Comparison of ENCODE assay signal across 11 cellular contexts in genomic region chr7:76424413-76425111, GRCh38. TPM values are rescaled to one million over a fixed set of nuclear protein-coding genes. Genes with fewer than 3 reads are reported as not detected.
DNase-seq lines count a peak whose midpoint lies in the region; ATAC-seq and TF ChIP-seq lines count a peak whose summit lies in the region.
"Had no signal": no experiment of that assay in that cellular context is flagged by ENCODE, and none has a peak within 500 bp of the region (broad histone marks: within the 10 kb centered on the region; RNA-seq: fewer than 3 reads in every experiment).

TSS of gene ZP3 (plus strand) at chr7:76424950. CDS start at chr7:76424965, 15 bp downstream.

- peaks cover 11% of the 10 kb centered on the region for H3K4me1 Mint-ChIP-seq in endodermal cell
- H3K4me1 Mint-ChIP-seq in activated T-cell treated with anti-CD3 and anti-CD28 coated beads, Interleukin-2, amount 50 U/mL, for 24 hours (ENCODE audit: low read depth) = peaks cover 9% of the 10 kb centered on the region

- H3K9me3 ChIP-seq in BLaER1 (no peaks in the 10 kb centered on the region), endodermal cell (ENCODE audit: control insufficient read depth, low read length) (no peaks in the 10 kb centered on the region)

- H3K9ac ChIP-seq in BLaER1 (no peak within 1 kb of the TSS), endodermal cell (ENCODE audit: extremely low read depth, low read length, poor library complexity, severe bottlenecking) (peak within 1 kb of the TSS; percentile 17)

- DNase-seq in NAMALWA (ENCODE audit: low spot score) (peak; percentile 68), endodermal cell (no peak), omental fat pad (ENCODE audit: low spot score) (no peak), left ventricle myocardium superior (no peak), MV-4-11 (lab: John Stamatoyannopoulos, UW) (no peak)
- DNase-seq in activated T-cell treated with anti-CD3 and anti-CD28 coated beads, Interleukin-2, amount 50 U/mL, for 24 hours = no peak
- DNase-seq: NCI-H2029; stimulated activated CD4-positive, alpha-beta T cell treated with anti-CD3 and anti-CD28 coated beads, Interleukin-12 subunit alpha, Interleukin-12 subunit beta, amount 100 ng/mL, for 4 hours had no signal

- H3K27ac Mint-ChIP-seq in endodermal cell = peak within 1 kb of the TSS; percentile 65
- no peak within 1 kb of the TSS for H3K27ac Mint-ChIP-seq in activated T-cell treated with anti-CD3 and anti-CD28 coated beads, Interleukin-2, amount 50 U/mL, for 24 hours

- no peaks in the 10 kb centered on the region for H3K36me3 Mint-ChIP-seq in endodermal cell (ENCODE audit: low read depth)
- H3K36me3 Mint-ChIP-seq in activated T-cell treated with anti-CD3 and anti-CD28 coated beads, Interleukin-2, amount 50 U/mL, for 24 hours (ENCODE audit: low read depth) = no peaks in the 10 kb centered on the region
- H3K36me3 Mint-ChIP-seq: CD4-positive, alpha-beta memory T cell had no signal

- peaks cover 3% of the 10 kb centered on the region for H3K27me3 Mint-ChIP-seq in endodermal cell (ENCODE audit: insufficient read depth)
- no peaks in the 10 kb centered on the region for H3K27me3 Mint-ChIP-seq in activated T-cell treated with anti-CD3 and anti-CD28 coated beads, Interleukin-2, amount 50 U/mL, for 24 hours

- H3K27ac ChIP-seq in BLaER1 (no peak within 1 kb of the TSS), endodermal cell (ENCODE audit: low read depth, low read length) (no peak within 1 kb of the TSS)

- no peaks in the 10 kb centered on the region for H3K9me3 Mint-ChIP-seq in endodermal cell
- H3K9me3 Mint-ChIP-seq in activated T-cell treated with anti-CD3 and anti-CD28 coated beads, Interleukin-2, amount 50 U/mL, for 24 hours = no peaks in the 10 kb centered on the region
- H3K9me3 Mint-ChIP-seq: CD4-positive, alpha-beta memory T cell had no signal

- ATAC-seq in GM19035 (IDR thresholded peaks at IDR 0.05; ENCODE audit: unreplicated experiment) (peak; percentile 74), omental fat pad (ENCODE audit: low FRiP score) (no peak), left ventricle myocardium superior (no peak)

- H3K4me3 ChIP-seq in BLaER1 (no peak within 1 kb of the TSS), endodermal cell (ENCODE audit: low read length) (no peak within 1 kb of the TSS)

- WGBS in endodermal cell (ENCODE audit: insufficient coverage in 1 of 2, insufficient read length in 1 of 2), 2 experiments = 94 to 95% methylated on average over 8 to 10 of the region's 10 CpGs

- peak within 1 kb of the TSS; percentile 9; the same call in 1 of the 2 replicates for H3K4me2 ChIP-seq in BLaER1

- H3K4me1 ChIP-seq in BLaER1 = peaks cover 11% of the 10 kb centered on the region
- H3K4me1 ChIP-seq in endodermal cell (ENCODE audit: control insufficient read depth, insufficient read depth, low read length) = no peaks in the 10 kb centered on the region

- H4K20me1 ChIP-seq in BLaER1 = no peaks in the 10 kb centered on the region

- H3K36me3 ChIP-seq in BLaER1 (no peaks in the 10 kb centered on the region), endodermal cell (ENCODE audit: control insufficient read depth, insufficient read depth, low read length) (no peaks in the 10 kb centered on the region)

- intact Hi-C loops in left ventricle myocardium superior (cut with micrococcal nuclease) = no loop called here

- TF ChIP-seq CTCF in endodermal cell (conservative IDR thresholded peaks at IDR 0.05) (no peak), omental fat pad (IDR thresholded peaks at IDR 0.05) (no peak)

- H3K27me3 ChIP-seq in BLaER1 = no peaks in the 10 kb centered on the region
- no peaks in the 10 kb centered on the region for H3K27me3 ChIP-seq in endodermal cell (ENCODE audit: control insufficient read depth, insufficient read depth, low read length, poor library complexity, severe bottlenecking)

- no peak within 1 kb of the TSS for H3K4me3 Mint-ChIP-seq in endodermal cell
- no peak within 1 kb of the TSS for H3K4me3 Mint-ChIP-seq in activated T-cell treated with anti-CD3 and anti-CD28 coated beads, Interleukin-2, amount 50 U/mL, for 24 hours
- H3K4me3 Mint-ChIP-seq: CD4-positive, alpha-beta memory T cell had no signal

RNA-seq across cellular contexts. Expression of gene ZP3, which starts in this region (rescaled TPM):
- 1 to 10 TPM in 1 of 2 donors, under 1 TPM in 1; 0.53 to 2.3 TPM for total RNA-seq in endodermal cell
- polyA plus RNA-seq in endodermal cell (2013, experiment 1 of 2) = 1.4 TPM
- not detected for polyA plus RNA-seq in endodermal cell (2013, experiment 2 of 2)
- total RNA-seq in omental fat pad = 1 to 10 TPM in 1 of 4 donors, under 1 TPM in 2, not detected in 1; 0.48 to 2.6 (median 0.65) TPM
- total RNA-seq in left ventricle myocardium superior = not detected
